ENCODE assay signal across 22 cellular contexts in genomic region chr1:245894843-245895242, GRCh38.
DNase-seq lines count a peak whose midpoint lies in the region; ATAC-seq and TF ChIP-seq lines count a peak whose summit lies in the region.
"Had no signal": no experiment of that assay in that cellular context is flagged by ENCODE, and none has a peak within 500 bp of the region (broad histone marks: within the 10 kb centered on the region; RNA-seq: fewer than 3 reads in every experiment).

No MANE protein-coding gene starts in this region.

- no peaks in the 10 kb centered on the region for H3K9me2 ChIP-seq in PC-9 (ENCODE audit: insufficient read depth)
- H3K9me2 ChIP-seq: SK-N-SH had no signal

- peak; percentile 65 for DNase-seq in H4 (ENCODE audit: low spot score)
- DNase-seq in WERI-Rb-1 = peak; percentile 5
- DNase-seq in naive thymus-derived CD4-positive, alpha-beta T cell = no peak
- DNase-seq in Kasumi-1 (lab: John Stamatoyannopoulos, UW) = no peak
- no peak for DNase-seq in PC-9
- DNase-seq in progenitor cell of endocrine pancreas (ENCODE audit: low spot score, unreplicated experiment) = no peak
- DNase-seq in left ventricle myocardium superior = no peak
- DNase-seq: activated CD4-positive, alpha-beta T cell treated with anti-CD3 and anti-CD28 coated beads, Interleukin-2, amount 10 ng/mL, durations not matched to agents 7 days and 5 days; BE2C; Caco-2; dermis blood vessel endothelial cell; KBM-7; NCI-H1436; NCI-H446 treated with DMSO at 0.1 percent for 48 hours; SK-N-SH; stimulated activated CD4-positive, alpha-beta T cell treated with anti-CD3 and anti-CD28 coated beads, Interleukin-2, amount 100 ng/mL, for 24 hours had no signal

- CTCF ChIA-PET in naive thymus-derived CD4-positive, alpha-beta T cell (lab: Charles Lee) = no interaction called here
- CTCF ChIA-PET in PC-9 (lab: Charles Lee) = no interaction called here

- no peak overlapping the region for H3K4me3 ChIP-seq in BLaER1 treated with 17β-estradiol and CSF1 and Interleukin-3, amounts not matched to agents 10 nM and 100 nM
- no peak overlapping the region for H3K4me3 ChIP-seq in WERI-Rb-1 (ENCODE audit: low read depth, low read length)
- no peak overlapping the region for H3K4me3 ChIP-seq in naive thymus-derived CD4-positive, alpha-beta T cell (ENCODE audit: low read length)
- H3K4me3 ChIP-seq in PC-9 = no peak overlapping the region
- H3K4me3 ChIP-seq: cardiac muscle cell, lung had no signal

- peaks cover 3 to 81% (median 53%) of the 10 kb centered on the region in 5 donors for H3K36me3 Mint-ChIP-seq in naive thymus-derived CD4-positive, alpha-beta T cell
- H3K36me3 Mint-ChIP-seq in progenitor cell of endocrine pancreas (ENCODE audit: insufficient read depth) = peaks cover 14% of the 10 kb centered on the region

- no peaks in the 10 kb centered on the region for H4K20me1 ChIP-seq in BLaER1 treated with 17β-estradiol and CSF1 and Interleukin-3, amounts not matched to agents 10 nM and 100 nM
- H4K20me1 ChIP-seq in PC-9 (ENCODE audit: insufficient read depth) = no peaks in the 10 kb centered on the region

- no peaks in the 10 kb centered on the region for H3K79me2 ChIP-seq in PC-9 (ENCODE audit: low read depth)

- no peaks in the 10 kb centered on the region for H3K27me3 Mint-ChIP-seq in naive thymus-derived CD4-positive, alpha-beta T cell
- no peaks in the 10 kb centered on the region for H3K27me3 Mint-ChIP-seq in progenitor cell of endocrine pancreas
- H3K27me3 Mint-ChIP-seq: activated CD4-positive, alpha-beta T cell treated with anti-CD3 and anti-CD28 coated beads, Interleukin-2, amount 10 ng/mL, durations not matched to agents 7 days and 5 days; activated naive CD4-positive, alpha-beta T cell treated with anti-CD3 and anti-CD28 coated beads, Interleukin-2, amount 50 U/mL, for 24 hours; activated T-helper 17 cell treated with anti-CD3 and anti-CD28 coated beads, Interleukin-2, amount 50 U/mL, for 72 hours had no signal

- BruUV-seq in PC-9 (replicated peaks; lab: Mats Ljungman, UMichigan) = no TSS peak

- H3K9me3 Mint-ChIP-seq in naive thymus-derived CD4-positive, alpha-beta T cell = peaks cover 0 to 31% (median 11%) of the 10 kb centered on the region in 11 donors
- H3K9me3 Mint-ChIP-seq in progenitor cell of endocrine pancreas (ENCODE audit: low read depth) = peaks cover 21% of the 10 kb centered on the region

- H3K4me1 ChIP-seq in BLaER1 treated with 17β-estradiol and CSF1 and Interleukin-3, amounts not matched to agents 10 nM and 100 nM = peaks cover 23 to 51% (median 44%) of the 10 kb centered on the region in 10 experiments
- H3K4me1 ChIP-seq in naive thymus-derived CD4-positive, alpha-beta T cell (ENCODE audit: control insufficient read depth in 2 of 2, insufficient read depth in 2 of 2, low read length in 2 of 2) = no peaks in the 10 kb centered on the region
- no peaks in the 10 kb centered on the region for H3K4me1 ChIP-seq in PC-9 (replicated peaks; ENCODE audit: insufficient read depth)
- H3K4me1 ChIP-seq: BE2C, Caco-2 had no signal

- peak overlapping the region in 3 of 11 experiments; percentile 1 to 13 (median 10); a peak in 4 of 22 replicates for H3K9ac ChIP-seq in BLaER1 treated with 17β-estradiol and CSF1 and Interleukin-3, amounts not matched to agents 10 nM and 100 nM
- H3K9ac ChIP-seq: SK-N-SH had no signal

- H3K9me3 ChIP-seq in BLaER1 treated with 17β-estradiol and CSF1 and Interleukin-3, amounts not matched to agents 10 nM and 100 nM (replicated peaks in 1 of 11) = peaks cover 31 to 49% (median 39%) of the 10 kb centered on the region in 11 experiments
- H3K9me3 ChIP-seq in WERI-Rb-1 (ENCODE audit: severe bottlenecking) = no peaks in the 10 kb centered on the region
- peaks cover 0 to 6% (median 0%) of the 10 kb centered on the region in 3 experiments for H3K9me3 ChIP-seq in naive thymus-derived CD4-positive, alpha-beta T cell (ENCODE audit: control insufficient read depth in 2 of 3, low read length in 3 of 3)
- no peaks in the 10 kb centered on the region for H3K9me3 ChIP-seq in PC-9 (ENCODE audit: insufficient read depth, low read depth)
- H3K9me3 ChIP-seq: Caco-2, SK-N-SH had no signal

- H3K27ac Mint-ChIP-seq in naive thymus-derived CD4-positive, alpha-beta T cell = no peak overlapping the region
- no peak overlapping the region for H3K27ac Mint-ChIP-seq in progenitor cell of endocrine pancreas
- H3K27ac Mint-ChIP-seq: activated CD4-positive, alpha-beta T cell treated with anti-CD3 and anti-CD28 coated beads, Interleukin-2, amount 10 ng/mL, durations not matched to agents 7 days and 5 days; activated naive CD4-positive, alpha-beta T cell treated with anti-CD3 and anti-CD28 coated beads, Interleukin-2, amount 50 U/mL, for 24 hours; activated T-helper 17 cell treated with anti-CD3 and anti-CD28 coated beads, Interleukin-2, amount 50 U/mL, for 72 hours had no signal

- ATAC-seq in naive thymus-derived CD4-positive, alpha-beta T cell = peak; percentile 24
- ATAC-seq in left ventricle myocardium superior = no peak
- ATAC-seq: activated T-helper 17 cell treated with anti-CD3 and anti-CD28 coated beads, Interleukin-2, amount 50 U/mL, for 72 hours; HCT116 had no signal

- intact Hi-C loops in naive thymus-derived CD4-positive, alpha-beta T cell (cut with micrococcal nuclease) = no loop called here
- intact Hi-C loops in PC-9 (cut with micrococcal nuclease; ENCODE audit: unreplicated experiment) = no loop called here
- intact Hi-C loops in left ventricle myocardium superior (cut with micrococcal nuclease) = no loop called here

- H3K4me3 Mint-ChIP-seq in naive thymus-derived CD4-positive, alpha-beta T cell = no peak overlapping the region
- H3K4me3 Mint-ChIP-seq in progenitor cell of endocrine pancreas (ENCODE audit: low read depth) = no peak overlapping the region
- H3K4me3 Mint-ChIP-seq: activated CD4-positive, alpha-beta T cell treated with anti-CD3 and anti-CD28 coated beads, Interleukin-2, amount 10 ng/mL, durations not matched to agents 7 days and 5 days; activated naive CD4-positive, alpha-beta T cell treated with anti-CD3 and anti-CD28 coated beads, Interleukin-2, amount 50 U/mL, for 24 hours; activated T-helper 17 cell treated with anti-CD3 and anti-CD28 coated beads, Interleukin-2, amount 50 U/mL, for 72 hours had no signal

- H3K27ac ChIP-seq in BLaER1 treated with 17β-estradiol and CSF1 and Interleukin-3, amounts not matched to agents 10 nM and 100 nM = peak overlapping the region in 7 of 11 experiments; percentile 10 to 64 (median 56); a peak in 12 of 22 replicates
- no peak overlapping the region for H3K27ac ChIP-seq in WERI-Rb-1
- no peak overlapping the region for H3K27ac ChIP-seq in naive thymus-derived CD4-positive, alpha-beta T cell (ENCODE audit: low read depth, low read length)
- H3K27ac ChIP-seq in PC-9 = no peak overlapping the region
- H3K27ac ChIP-seq: cardiac muscle cell had no signal

- no peaks in the 10 kb centered on the region for H3K27me3 ChIP-seq in BLaER1 treated with 17β-estradiol and CSF1 and Interleukin-3, amounts not matched to agents 10 nM and 100 nM
- H3K27me3 ChIP-seq in WERI-Rb-1 (ENCODE audit: insufficient read depth, low read depth, severe bottlenecking) = no peaks in the 10 kb centered on the region
- H3K27me3 ChIP-seq in naive thymus-derived CD4-positive, alpha-beta T cell (ENCODE audit: control insufficient read depth in 2 of 2, insufficient read depth in 2 of 2, low read length in 2 of 2) = no peaks in the 10 kb centered on the region
- H3K27me3 ChIP-seq in PC-9 (ENCODE audit: insufficient read depth, low read depth) = no peaks in the 10 kb centered on the region
- H3K27me3 ChIP-seq: BE2C, cardiac muscle cell had no signal

- POLR2A ChIA-PET in naive thymus-derived CD4-positive, alpha-beta T cell (lab: Charles Lee) = no interaction called here
- POLR2A ChIA-PET in PC-9 (lab: Charles Lee; ENCODE audit: unreplicated experiment) = interaction anchor here (0.6 kb wide), 1 partner anchor 73 kb away, joined by 3 read pairs; no protein-coding TSS in a partner anchor

- H3F3A ChIP-seq in PC-9 (ENCODE audit: insufficient read depth, low read depth) = no peaks in the 10 kb centered on the region

- peak overlapping the region in 10 of 11 experiments; percentile 42 to 81 (median 57); a peak in 20 of 22 replicates for H3K4me2 ChIP-seq in BLaER1 treated with 17β-estradiol and CSF1 and Interleukin-3, amounts not matched to agents 10 nM and 100 nM
- H3K4me2 ChIP-seq in PC-9 = no peak overlapping the region
- H3K4me2 ChIP-seq: SK-N-SH had no signal

- no peak overlapping the region for H2AFZ ChIP-seq in PC-9

- peaks cover 0 to 10% (median 3%) of the 10 kb centered on the region in 7 donors for H3K4me1 Mint-ChIP-seq in naive thymus-derived CD4-positive, alpha-beta T cell
- H3K4me1 Mint-ChIP-seq in progenitor cell of endocrine pancreas (ENCODE audit: low read depth) = no peaks in the 10 kb centered on the region
- H3K4me1 Mint-ChIP-seq: activated CD4-positive, alpha-beta T cell treated with anti-CD3 and anti-CD28 coated beads, Interleukin-2, amount 10 ng/mL, durations not matched to agents 7 days and 5 days; activated naive CD4-positive, alpha-beta T cell treated with anti-CD3 and anti-CD28 coated beads, Interleukin-2, amount 50 U/mL, for 24 hours; activated T-helper 17 cell treated with anti-CD3 and anti-CD28 coated beads, Interleukin-2, amount 50 U/mL, for 72 hours had no signal

- no peak for TF ChIP-seq CTCF in WERI-Rb-1 (IDR thresholded peaks at IDR 0.05; ENCODE audit: low read depth, low read length)
- TF ChIP-seq CTCF in PC-9 (conservative IDR thresholded peaks at IDR 0.05) = no peak
- TF ChIP-seq CTCF in progenitor cell of endocrine pancreas (IDR thresholded peaks at IDR 0.05; ENCODE audit: unreplicated experiment) = no peak

- peaks cover 0 to 19% (median 7%) of the 10 kb centered on the region in 11 experiments; a peak in 9 of 22 replicates for H3K36me3 ChIP-seq in BLaER1 treated with 17β-estradiol and CSF1 and Interleukin-3, amounts not matched to agents 10 nM and 100 nM
- H3K36me3 ChIP-seq in WERI-Rb-1 (no peaks in the 10 kb centered on the region), PC-9 (ENCODE audit: low read depth) (no peaks in the 10 kb centered on the region)
- H3K36me3 ChIP-seq in naive thymus-derived CD4-positive, alpha-beta T cell (ENCODE audit: control insufficient read depth in 2 of 3, insufficient read depth in 3 of 3, low read length in 3 of 3) = no peaks in the 10 kb centered on the region
- H3K36me3 ChIP-seq: cardiac muscle cell had no signal

Comparison
In these comparisons a context has a peak if more than half of its experiments do, and no peak if none do; other contexts are left out.
1. H3K27ac ChIP-seq: peak in BLaER1 treated with 17β-estradiol and CSF1 and Interleukin-3, amounts not matched to agents 10 nM and 100 nM (7 of 11); none in WERI-Rb-1 (single experiment), naive thymus-derived CD4-positive, alpha-beta T cell (single experiment) and PC-9 (single experiment).
2. DNase-seq: peak in H4 (single experiment) and WERI-Rb-1 (single experiment); none in naive thymus-derived CD4-positive, alpha-beta T cell (0 of 9), Kasumi-1 (0 of 2), PC-9 (0 of 2), progenitor cell of endocrine pancreas (single experiment) and left ventricle myocardium superior (single experiment).